In genomic region chr13:48532146-48532472, GRCh38 we compare ENCODE assay signal across 8 cellular contexts. TPM values are rescaled to one million over a fixed set of nuclear protein-coding genes. Genes with fewer than 3 reads are reported as not detected.
DNase-seq lines count a peak whose midpoint lies in the region; ATAC-seq, FAIRE-seq and TF ChIP-seq lines count a peak whose summit lies in the region.

No MANE protein-coding gene starts in this region.

- H3K36me3 ChIP-seq in Panc1 (ENCODE audit: control insufficient read depth, insufficient read depth, low read length): no peaks in the 10 kb centered on the region
- no peaks in the 10 kb centered on the region for H3K36me3 ChIP-seq in endothelial cell of umbilical vein (ENCODE audit: control insufficient read depth in 2 of 2, extremely low read depth in 1 of 2, insufficient read depth in 2 of 2, low read length in 2 of 2)

- no peak for DNase-seq in activated naive CD4-positive, alpha-beta T cell treated with anti-CD3 and anti-CD28 coated beads for 36 hours
- DNase-seq in activated naive CD4-positive, alpha-beta T cell (lab: John Stamatoyannopoulos, UW): no peak
- DNase-seq in Panc1 (ENCODE audit: low read depth, low spot score) (no peak), endothelial cell of umbilical vein (ENCODE audit: low read depth, low spot score) (no peak), naive B cell (no peak), GM19240 (ENCODE audit: insufficient read length, low spot score) (no peak), OCI-M1 (lab: John Stamatoyannopoulos, UW) (no peak)

- H3K9me3 Mint-ChIP-seq in activated naive CD4-positive, alpha-beta T cell treated with anti-CD3 and anti-CD28 coated beads for 36 hours: no peaks in the 10 kb centered on the region
- H3K9me3 Mint-ChIP-seq in naive B cell: peaks cover 0 to 10% (median 5%) of the 10 kb centered on the region in 7 donors

- H3K4me1 ChIP-seq in Panc1 (ENCODE audit: control insufficient read depth, insufficient read depth, low read length) (peaks cover 8% of the 10 kb centered on the region; the same call in 1 of the 2 replicates), endothelial cell of umbilical vein (ENCODE audit: control insufficient read depth, extremely low read depth, insufficient read depth, low read length) (peaks cover 10% of the 10 kb centered on the region)

- peaks cover 2% of the 10 kb centered on the region for H3K79me2 ChIP-seq in endothelial cell of umbilical vein (ENCODE audit: control insufficient read depth, insufficient read depth, low read length)

- H4K20me1 ChIP-seq in endothelial cell of umbilical vein (replicated peaks; ENCODE audit: control insufficient read depth, extremely low read depth, insufficient read depth, low read length): no peaks in the 10 kb centered on the region

- H3K27ac ChIP-seq in Panc1 (ENCODE audit: low read length) (peak overlapping the region; percentile 92), endothelial cell of umbilical vein (ENCODE audit: insufficient read depth, low read depth, low read length) (peak overlapping the region; percentile 73)

- H3K4me2 ChIP-seq in endothelial cell of umbilical vein (ENCODE audit: insufficient read depth, low read length): peak overlapping the region; percentile 71

- POLR2A ChIA-PET in Panc1 (lab: Charles Lee): interaction anchor here (0.5 to 1.2 kb wide), 2 partner anchors 112 to 363 kb away, joined by 3 to 4 read pairs; no protein-coding TSS in a partner anchor
- POLR2A ChIA-PET in endothelial cell of umbilical vein (lab: Charles Lee): interaction anchor here (0.6 to 1.6 kb wide), 8 partner anchors 11 to 134 kb away, joined by 3 to 6 read pairs (median 3); no protein-coding TSS in a partner anchor

- in situ Hi-C loops in Panc1 (cut with HindIII; ENCODE audit: low pct_unique_long_range_greater_than_20kb, low sequenced_read_pairs): no loop called here

- dilution Hi-C loops in endothelial cell of umbilical vein (cut with MboI; ENCODE audit: extremely low pct_ligation_motif_present, low sequenced_read_pairs): no loop called here

- peak overlapping the region; percentile 97 for H3K27ac Mint-ChIP-seq in activated naive CD4-positive, alpha-beta T cell treated with anti-CD3 and anti-CD28 coated beads for 36 hours
- peak overlapping the region; percentile 83 to 96 (median 94) for H3K27ac Mint-ChIP-seq in naive B cell

- intact Hi-C loops in activated naive CD4-positive, alpha-beta T cell treated with anti-CD3 and anti-CD28 coated beads for 36 hours (cut with micrococcal nuclease): loop anchor here (1.0 to 5.0 kb wide), 14 partner anchors 27 to 912 kb away; partner anchors contain the start of genes CAB39L, CYSLTR2, ITM2B and NUDT15
- intact Hi-C loops in Panc1 (cut with micrococcal nuclease; ENCODE audit: unreplicated experiment): no loop called here
- intact Hi-C loops in endothelial cell of umbilical vein (cut with micrococcal nuclease): loop anchor here (1.0 to 2.0 kb wide), 5 partner anchors 37 to 229 kb away; partner anchors contain the start of genes LPAR6 and RB1

- H3K9me3 ChIP-seq in Panc1 (ENCODE audit: control insufficient read depth, insufficient read depth, low read depth, low read length): no peaks in the 10 kb centered on the region
- no peaks in the 10 kb centered on the region for H3K9me3 ChIP-seq in endothelial cell of umbilical vein (replicated peaks; ENCODE audit: control insufficient read depth, insufficient read depth, low read length)

- no peaks in the 10 kb centered on the region for H3K27me3 Mint-ChIP-seq in activated naive CD4-positive, alpha-beta T cell treated with anti-CD3 and anti-CD28 coated beads for 36 hours (ENCODE audit: low read depth)
- H3K27me3 Mint-ChIP-seq in naive B cell: peaks cover 18 to 34% (median 18%) of the 10 kb centered on the region in 3 donors

- H3K36me3 Mint-ChIP-seq in activated naive CD4-positive, alpha-beta T cell treated with anti-CD3 and anti-CD28 coated beads for 36 hours (ENCODE audit: low read depth): no peaks in the 10 kb centered on the region
- peaks cover 0 to 14% of the 10 kb centered on the region in 2 donors for H3K36me3 Mint-ChIP-seq in naive B cell

- CTCF ChIA-PET in activated naive CD4-positive, alpha-beta T cell treated with anti-CD3 and anti-CD28 coated beads for 36 hours (lab: Charles Lee): interaction anchor here (0.8 kb wide), 1 partner anchor 197 kb away, joined by 3 read pairs; no protein-coding TSS in a partner anchor
- CTCF ChIA-PET in Panc1 (lab: Charles Lee): interaction anchor here (0.6 kb wide), 1 partner anchor 10 kb away, joined by 3 read pairs; no protein-coding TSS in a partner anchor
- CTCF ChIA-PET in endothelial cell of umbilical vein (lab: Charles Lee): interaction anchor here (0.7 to 4.3 kb wide), 13 partner anchors 10 to 494 kb away, joined by 3 to 30 read pairs (median 5); partner anchors contain the start of gene NUDT15

- H3K4me3 ChIP-seq in Panc1 (ENCODE audit: low read depth in 2 of 2, low read length in 2 of 2) (peak overlapping the region; percentile 70 to 75), endothelial cell of umbilical vein (replicated peaks in 1 of 3; ENCODE audit: insufficient read depth in 1 of 3, low read depth in 1 of 3, low read length in 3 of 3) (peak overlapping the region; percentile 74 to 90 (median 78))

- H3K9ac ChIP-seq in endothelial cell of umbilical vein (replicated peaks; ENCODE audit: extremely low read depth, insufficient read depth, low read length): peak overlapping the region; percentile 89

- FAIRE-seq in endothelial cell of umbilical vein (lab: Jason Lieb, UNC): no peak

- ATAC-seq in Panc1 (peak; percentile 33), naive B cell (ENCODE audit: low read depth in 2 of 2) (peak; percentile 1), HG03175 (IDR thresholded peaks at IDR 0.05; ENCODE audit: unreplicated experiment) (no peak)

- TF ChIP-seq CTCF in Panc1 (IDR thresholded peaks at IDR 0.05) (no peak), endothelial cell of umbilical vein (IDR thresholded peaks at IDR 0.05; ENCODE audit: extremely low read depth in 1 of 2, insufficient read depth in 1 of 2, low read depth in 1 of 2, low read length in 2 of 2) (no peak)

- peak overlapping the region; percentile 78 for H2AFZ ChIP-seq in endothelial cell of umbilical vein (ENCODE audit: low read depth, low read length)

- BruUV-seq in Panc1 (replicated peaks; lab: Mats Ljungman, UMichigan): no TSS peak
- BruUV-seq in endothelial cell of umbilical vein (replicated peaks; lab: Mats Ljungman, UMichigan): TSS peak; percentile 53

- H3K27me3 ChIP-seq in Panc1 (ENCODE audit: control insufficient read depth, insufficient read depth, low read length) (no peaks in the 10 kb centered on the region), endothelial cell of umbilical vein (ENCODE audit: control insufficient read depth in 2 of 2, insufficient read depth in 2 of 2, low read length in 2 of 2) (no peaks in the 10 kb centered on the region)

- peaks cover 17% of the 10 kb centered on the region for H3K4me1 Mint-ChIP-seq in activated naive CD4-positive, alpha-beta T cell treated with anti-CD3 and anti-CD28 coated beads for 36 hours (ENCODE audit: low read depth)
- peaks cover 11 to 33% (median 22%) of the 10 kb centered on the region in 3 donors for H3K4me1 Mint-ChIP-seq in naive B cell

- no peaks in the 10 kb centered on the region for H3K9me1 ChIP-seq in endothelial cell of umbilical vein (replicated peaks; ENCODE audit: control insufficient read depth, extremely low read depth, insufficient read depth, low read length)

- H3K4me3 Mint-ChIP-seq in activated naive CD4-positive, alpha-beta T cell treated with anti-CD3 and anti-CD28 coated beads for 36 hours: peak overlapping the region; percentile 93
- H3K4me3 Mint-ChIP-seq in naive B cell: peak overlapping the region; percentile 89 to 98 (median 96)

- no peak for TF ChIP-seq POLR2A in endothelial cell of umbilical vein (IDR thresholded peaks at IDR 0.05; ENCODE audit: low read depth, low read length)

TF ChIP-seq in endothelial cell of umbilical vein, 7 proteins besides CTCF, POLR2A, EP300 and RAD21:
- no peak for TF ChIP-seq FOS (IDR thresholded peaks at IDR 0.05; ENCODE audit: borderline replicate concordance, insufficient read depth, low read length)
- TF ChIP-seq MYC (IDR thresholded peaks at IDR 0.05; ENCODE audit: low read depth, low read length): no peak

RNA-seq across cellular contexts. Expression of gene RCBTB2, which starts 0.8 kb away (rescaled TPM):
- total RNA-seq in activated naive CD4-positive, alpha-beta T cell treated with anti-CD3 and anti-CD28 coated beads for 36 hours: 1 to 10 TPM; 1.2 to 1.4 TPM
- total RNA-seq in Panc1 (2021; ENCODE audit: unreplicated experiment) (4.4 TPM), endothelial cell of umbilical vein (9.9 and 12.6 TPM in 2 replicates)
- 2.7 TPM for polyA plus RNA-seq in Panc1 (2012; ENCODE audit: insufficient read length)
- polyA plus RNA-seq in endothelial cell of umbilical vein (8.6 and 10.7 TPM in 2 replicates), naive B cell (ENCODE audit: low read depth in 6 of 6) (1 to 10 TPM in 5 of 6 donors, not detected in 1; 2.0 to 4.2 (median 2.1) TPM)
- 9.5 and 9.8 TPM in 2 replicates for polyA plus RNA-seq in endothelial cell of umbilical vein (2011; cell fraction: cytosol; rRNA removed)
- polyA plus RNA-seq in endothelial cell of umbilical vein (2011; cell fraction: nucleus; rRNA removed): 15.4 and 19.8 TPM in 2 replicates
- 7.1 and 8.1 TPM in 2 replicates for polyA plus RNA-seq in endothelial cell of umbilical vein (2012)
- polyA minus RNA-seq in endothelial cell of umbilical vein: 15.1 and 15.9 TPM in 2 replicates
- polyA minus RNA-seq in endothelial cell of umbilical vein (2011; cell fraction: cytosol; rRNA and poly(A)+ RNA removed): 1.2 TPM
- 6.9 and 10.5 TPM in 2 replicates for polyA minus RNA-seq in endothelial cell of umbilical vein (2011; cell fraction: nucleus; rRNA and poly(A)+ RNA removed)
